Comparison of ENCODE assay signal across 1 cellular context in the genomic region with DNA sequence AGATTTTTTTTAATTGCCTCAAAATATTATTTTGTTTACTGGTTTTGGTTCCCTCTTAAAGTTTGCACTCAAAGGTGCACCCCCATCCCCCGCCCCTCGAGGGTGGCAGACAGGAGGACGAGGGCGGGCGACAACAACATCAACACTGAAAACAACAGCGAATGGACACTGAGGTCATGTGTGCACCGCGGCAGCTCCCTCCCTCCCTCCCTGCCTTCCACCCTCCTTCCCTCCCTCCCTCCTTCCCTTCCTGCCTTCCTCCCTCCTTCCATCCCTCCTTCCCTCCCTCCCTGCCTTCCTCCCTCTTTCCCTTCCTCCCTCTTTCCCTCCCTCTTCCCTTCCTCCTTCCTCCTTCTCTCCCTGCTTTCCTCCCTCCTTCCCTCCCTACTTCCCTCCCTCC.
TF ChIP-seq lines count a peak whose summit lies in the region.

No MANE protein-coding gene starts in this region.

TF ChIP-seq in HEK293, 187 proteins besides CTCF, POLR2A, EP300 and RAD21 (continued from another document):
- TF ChIP-seq, protein P1, sequence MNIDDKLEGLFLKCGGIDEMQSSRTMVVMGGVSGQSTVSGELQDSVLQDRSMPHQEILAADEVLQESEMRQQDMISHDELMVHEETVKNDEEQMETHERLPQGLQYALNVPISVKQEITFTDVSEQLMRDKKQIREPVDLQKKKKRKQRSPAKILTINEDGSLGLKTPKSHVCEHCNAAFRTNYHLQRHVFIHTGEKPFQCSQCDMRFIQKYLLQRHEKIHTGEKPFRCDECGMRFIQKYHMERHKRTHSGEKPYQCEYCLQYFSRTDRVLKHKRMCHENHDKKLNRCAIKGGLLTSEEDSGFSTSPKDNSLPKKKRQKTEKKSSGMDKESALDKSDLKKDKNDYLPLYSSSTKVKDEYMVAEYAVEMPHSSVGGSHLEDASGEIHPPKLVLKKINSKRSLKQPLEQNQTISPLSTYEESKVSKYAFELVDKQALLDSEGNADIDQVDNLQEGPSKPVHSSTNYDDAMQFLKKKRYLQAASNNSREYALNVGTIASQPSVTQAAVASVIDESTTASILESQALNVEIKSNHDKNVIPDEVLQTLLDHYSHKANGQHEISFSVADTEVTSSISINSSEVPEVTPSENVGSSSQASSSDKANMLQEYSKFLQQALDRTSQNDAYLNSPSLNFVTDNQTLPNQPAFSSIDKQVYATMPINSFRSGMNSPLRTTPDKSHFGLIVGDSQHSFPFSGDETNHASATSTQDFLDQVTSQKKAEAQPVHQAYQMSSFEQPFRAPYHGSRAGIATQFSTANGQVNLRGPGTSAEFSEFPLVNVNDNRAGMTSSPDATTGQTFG (tag by site-specific recombination; IDR thresholded peaks at IDR 0.05; ENCODE audit: borderline replicate concordance), result no peak
- TF ChIP-seq, protein P2, sequence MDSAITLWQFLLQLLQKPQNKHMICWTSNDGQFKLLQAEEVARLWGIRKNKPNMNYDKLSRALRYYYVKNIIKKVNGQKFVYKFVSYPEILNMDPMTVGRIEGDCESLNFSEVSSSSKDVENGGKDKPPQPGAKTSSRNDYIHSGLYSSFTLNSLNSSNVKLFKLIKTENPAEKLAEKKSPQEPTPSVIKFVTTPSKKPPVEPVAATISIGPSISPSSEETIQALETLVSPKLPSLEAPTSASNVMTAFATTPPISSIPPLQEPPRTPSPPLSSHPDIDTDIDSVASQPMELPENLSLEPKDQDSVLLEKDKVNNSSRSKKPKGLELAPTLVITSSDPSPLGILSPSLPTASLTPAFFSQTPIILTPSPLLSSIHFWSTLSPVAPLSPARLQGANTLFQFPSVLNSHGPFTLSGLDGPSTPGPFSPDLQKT (IDR thresholded peaks at IDR 0.05; ENCODE audit: borderline replicate concordance, low read depth, low read length), result no peak
- TF ChIP-seq, protein P3, sequence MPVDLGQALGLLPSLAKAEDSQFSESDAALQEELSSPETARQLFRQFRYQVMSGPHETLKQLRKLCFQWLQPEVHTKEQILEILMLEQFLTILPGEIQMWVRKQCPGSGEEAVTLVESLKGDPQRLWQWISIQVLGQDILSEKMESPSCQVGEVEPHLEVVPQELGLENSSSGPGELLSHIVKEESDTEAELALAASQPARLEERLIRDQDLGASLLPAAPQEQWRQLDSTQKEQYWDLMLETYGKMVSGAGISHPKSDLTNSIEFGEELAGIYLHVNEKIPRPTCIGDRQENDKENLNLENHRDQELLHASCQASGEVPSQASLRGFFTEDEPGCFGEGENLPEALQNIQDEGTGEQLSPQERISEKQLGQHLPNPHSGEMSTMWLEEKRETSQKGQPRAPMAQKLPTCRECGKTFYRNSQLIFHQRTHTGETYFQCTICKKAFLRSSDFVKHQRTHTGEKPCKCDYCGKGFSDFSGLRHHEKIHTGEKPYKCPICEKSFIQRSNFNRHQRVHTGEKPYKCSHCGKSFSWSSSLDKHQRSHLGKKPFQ (tag by site-specific recombination; IDR thresholded peaks at IDR 0.05), result no peak
- TF ChIP-seq MEIS1 (CRISPR knock-in tag; IDR thresholded peaks at IDR 0.05; ENCODE audit: borderline replicate concordance), result no peak
- TF ChIP-seq, protein P4, sequence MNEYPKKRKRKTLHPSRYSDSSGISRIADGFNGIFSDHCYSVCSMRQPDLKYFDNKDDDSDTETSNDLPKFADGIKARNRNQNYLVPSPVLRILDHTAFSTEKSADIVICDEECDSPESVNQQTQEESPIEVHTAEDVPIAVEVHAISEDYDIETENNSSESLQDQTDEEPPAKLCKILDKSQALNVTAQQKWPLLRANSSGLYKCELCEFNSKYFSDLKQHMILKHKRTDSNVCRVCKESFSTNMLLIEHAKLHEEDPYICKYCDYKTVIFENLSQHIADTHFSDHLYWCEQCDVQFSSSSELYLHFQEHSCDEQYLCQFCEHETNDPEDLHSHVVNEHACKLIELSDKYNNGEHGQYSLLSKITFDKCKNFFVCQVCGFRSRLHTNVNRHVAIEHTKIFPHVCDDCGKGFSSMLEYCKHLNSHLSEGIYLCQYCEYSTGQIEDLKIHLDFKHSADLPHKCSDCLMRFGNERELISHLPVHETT (tag by site-specific recombination; IDR thresholded peaks at IDR 0.05), result no peak
- TF ChIP-seq ZNF837 (tag by site-specific recombination; IDR thresholded peaks at IDR 0.05), result no peak
- no peak for TF ChIP-seq ZNF768 (tag by site-specific recombination; IDR thresholded peaks at IDR 0.05)
- TF ChIP-seq, protein P5, sequence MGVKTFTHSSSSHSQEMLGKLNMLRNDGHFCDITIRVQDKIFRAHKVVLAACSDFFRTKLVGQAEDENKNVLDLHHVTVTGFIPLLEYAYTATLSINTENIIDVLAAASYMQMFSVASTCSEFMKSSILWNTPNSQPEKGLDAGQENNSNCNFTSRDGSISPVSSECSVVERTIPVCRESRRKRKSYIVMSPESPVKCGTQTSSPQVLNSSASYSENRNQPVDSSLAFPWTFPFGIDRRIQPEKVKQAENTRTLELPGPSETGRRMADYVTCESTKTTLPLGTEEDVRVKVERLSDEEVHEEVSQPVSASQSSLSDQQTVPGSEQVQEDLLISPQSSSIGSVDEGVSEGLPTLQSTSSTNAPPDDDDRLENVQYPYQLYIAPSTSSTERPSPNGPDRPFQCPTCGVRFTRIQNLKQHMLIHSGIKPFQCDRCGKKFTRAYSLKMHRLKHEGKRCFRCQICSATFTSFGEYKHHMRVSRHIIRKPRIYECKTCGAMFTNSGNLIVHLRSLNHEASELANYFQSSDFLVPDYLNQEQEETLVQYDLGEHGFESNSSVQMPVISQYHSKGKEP (tag by site-specific recombination; IDR thresholded peaks at IDR 0.05), result no peak
